8 cellular contexts compared by ENCODE assay signal in genomic region chr20:53949319-53949839, GRCh38.
DNase-seq lines count a peak whose midpoint lies in the region; ATAC-seq lines count a peak whose summit lies in the region.

No MANE protein-coding gene starts in this region.

- peak; percentile 76 for DNase-seq in GM04504 (ENCODE audit: low read depth)
- peak; percentile 51 for DNase-seq in NK-92 treated with Interleukin-12 subunit alpha and Interleukin-12 subunit beta, amount 100 ng/mL, for 24 hours (lab: John Stamatoyannopoulos, UW)
- peak; percentile 53 for DNase-seq in activated CD8-positive, alpha-beta memory T cell treated with anti-CD3 and anti-CD28 coated beads, Interleukin-2, amount 50 U/mL, for 24 hours (ENCODE audit: extremely low read depth)
- DNase-seq in fibroblast of peridontal ligament (ENCODE audit: extremely low read depth) = peak; percentile 76
- peak; percentile 58 to 62 for DNase-seq in stimulated activated CD4-positive, alpha-beta T cell treated with anti-CD3 and anti-CD28 coated beads, Interleukin-15, amount 100 ng/mL, for 48 hours (ENCODE audit: low read depth in 2 of 2)
- DNase-seq in Ammon's horn (ENCODE audit: low spot score) = no peak
- no peak for DNase-seq in iPS-NIHi11 (ENCODE audit: low spot score)

- ATAC-seq in HG02571 (IDR thresholded peaks at IDR 0.05; ENCODE audit: unreplicated experiment) = peak; percentile 72

Comparison
In these comparisons a context has a peak if more than half of its experiments do, and no peak if none do; other contexts are left out.
1. DNase-seq: peak in GM04504 (single experiment), NK-92 treated with Interleukin-12 subunit alpha and Interleukin-12 subunit beta, amount 100 ng/mL, for 24 hours (single experiment), activated CD8-positive, alpha-beta memory T cell treated with anti-CD3 and anti-CD28 coated beads, Interleukin-2, amount 50 U/mL, for 24 hours (single experiment), fibroblast of peridontal ligament (single experiment) and stimulated activated CD4-positive, alpha-beta T cell treated with anti-CD3 and anti-CD28 coated beads, Interleukin-15, amount 100 ng/mL, for 48 hours (2 of 2); none in Ammon's horn (single experiment) and iPS-NIHi11 (single experiment).